In genomic region chr12:84840356-84840755, GRCh38 we compare ENCODE assay signal across 17 cellular contexts.
DNase-seq lines count a peak whose midpoint lies in the region; ATAC-seq, FAIRE-seq and TF ChIP-seq lines count a peak whose summit lies in the region.
"Had no signal": no experiment of that assay in that cellular context is flagged by ENCODE, and none has a peak within 500 bp of the region (broad histone marks: within the 10 kb centered on the region; RNA-seq: fewer than 3 reads in every experiment).

No MANE protein-coding gene starts in this region.

- no peaks in the 10 kb centered on the region for H3K4me1 ChIP-seq in tibial nerve
- H3K4me1 ChIP-seq: BLaER1 treated with 17β-estradiol and CSF1 and Interleukin-3, amounts not matched to agents 10 nM and 100 nM had no signal

- ATAC-seq in HG03432 (IDR thresholded peaks at IDR 0.05; ENCODE audit: unreplicated experiment): no peak
- ATAC-seq in sciatic nerve: no peak
- ATAC-seq: CD8-positive, alpha-beta T cell; GM12878; HepG2 had no signal

- DNase-seq in AG10803 (ENCODE audit: low read depth): peak; percentile 35
- peak; percentile 15 for DNase-seq in HCEC 1CT
- peak; percentile 68 for DNase-seq in bronchial epithelial cell (ENCODE audit: low read depth)
- peak; percentile 20 for DNase-seq in fibroblast of mammary gland (ENCODE audit: low read depth)
- no peak for DNase-seq in tibial nerve (ENCODE audit: low spot score in 2 of 2)
- DNase-seq in sciatic nerve (ENCODE audit: low spot score): no peak
- DNase-seq: 8988T; Calu3; CD8-positive, alpha-beta T cell; DMS79 treated with DMSO at 0.1 percent for 48 hours; GF-D8; H9 had no signal

- H3K36me3 ChIP-seq in bronchial epithelial cell (ENCODE audit: control insufficient read depth, insufficient read depth, low read length) (no peaks in the 10 kb centered on the region), tibial nerve (no peaks in the 10 kb centered on the region)
- H3K36me3 ChIP-seq: BLaER1 treated with 17β-estradiol and CSF1 and Interleukin-3, amounts not matched to agents 10 nM and 100 nM had no signal

- TF ChIP-seq CTCF in AG10803 (conservative IDR thresholded peaks at IDR 0.05; ENCODE audit: low read length) (no peak), bronchial epithelial cell (IDR thresholded peaks at IDR 0.05; ENCODE audit: insufficient read depth, low read length, severe bottlenecking) (no peak), fibroblast of mammary gland (conservative IDR thresholded peaks at IDR 0.05; ENCODE audit: control insufficient read depth, insufficient read depth, low read depth, low read length) (no peak), tibial nerve (IDR thresholded peaks at IDR 0.05) (no peak)

- no peak for FAIRE-seq in bronchial epithelial cell (lab: Jason Lieb, UNC)
- FAIRE-seq: GM12878, H1, HepG2 had no signal

- no peak for TF ChIP-seq POLR2A in tibial nerve (IDR thresholded peaks at IDR 0.05)

- TF ChIP-seq EP300 in tibial nerve (IDR thresholded peaks at IDR 0.05): no peak

- H3K27me3 ChIP-seq in bronchial epithelial cell (ENCODE audit: control insufficient read depth, insufficient read depth, low read length): no peaks in the 10 kb centered on the region
- no peaks in the 10 kb centered on the region for H3K27me3 ChIP-seq in tibial nerve
- H3K27me3 ChIP-seq: BLaER1 treated with 17β-estradiol and CSF1 and Interleukin-3, amounts not matched to agents 10 nM and 100 nM had no signal

- H3K27ac ChIP-seq in tibial nerve: no peak overlapping the region
- H3K27ac ChIP-seq: BLaER1 treated with 17β-estradiol and CSF1 and Interleukin-3, amounts not matched to agents 10 nM and 100 nM had no signal

- no peaks in the 10 kb centered on the region for H3K9me3 ChIP-seq in tibial nerve
- H3K9me3 ChIP-seq: BLaER1 treated with 17β-estradiol and CSF1 and Interleukin-3, amounts not matched to agents 10 nM and 100 nM had no signal

- intact Hi-C loops in sciatic nerve (cut with DNase I): no loop called here

- H3K4me3 ChIP-seq in AG10803 (ENCODE audit: low read length) (no peak overlapping the region), bronchial epithelial cell (ENCODE audit: low read depth, low read length) (no peak overlapping the region), fibroblast of mammary gland (ENCODE audit: control insufficient read depth, low read depth, low read length) (no peak overlapping the region), tibial nerve (no peak overlapping the region)
- H3K4me3 ChIP-seq: BLaER1 treated with 17β-estradiol and CSF1 and Interleukin-3, amounts not matched to agents 10 nM and 100 nM; GM12878 had no signal

Comparison
In these comparisons a context has a peak if more than half of its experiments do, and no peak if none do; other contexts are left out.
1. DNase-seq: peak in AG10803 (single experiment), HCEC 1CT (single experiment), bronchial epithelial cell (single experiment) and fibroblast of mammary gland (single experiment); none in tibial nerve (0 of 2) and sciatic nerve (single experiment).